6 cellular contexts compared by ENCODE assay signal in genomic region chr6:53015486-53015885, GRCh38.
"Had no signal": no experiment of that assay in that cellular context is flagged by ENCODE, and none has a peak within 500 bp of the region (broad histone marks: within the 10 kb centered on the region; RNA-seq: fewer than 3 reads in every experiment).

No MANE protein-coding gene starts in this region.

- ATAC-seq: HCT116 had no signal

- DNase-seq: GOT3, H7, KBM-7 had no signal

- FAIRE-seq: HTR-8/SVneo had no signal

- H3K9me3 ChIP-seq: HAP-1 had no signal

- H3K4me3 ChIP-seq: HAP-1 had no signal
